Comparison of ENCODE assay signal across 1 cellular context in the genomic region with DNA sequence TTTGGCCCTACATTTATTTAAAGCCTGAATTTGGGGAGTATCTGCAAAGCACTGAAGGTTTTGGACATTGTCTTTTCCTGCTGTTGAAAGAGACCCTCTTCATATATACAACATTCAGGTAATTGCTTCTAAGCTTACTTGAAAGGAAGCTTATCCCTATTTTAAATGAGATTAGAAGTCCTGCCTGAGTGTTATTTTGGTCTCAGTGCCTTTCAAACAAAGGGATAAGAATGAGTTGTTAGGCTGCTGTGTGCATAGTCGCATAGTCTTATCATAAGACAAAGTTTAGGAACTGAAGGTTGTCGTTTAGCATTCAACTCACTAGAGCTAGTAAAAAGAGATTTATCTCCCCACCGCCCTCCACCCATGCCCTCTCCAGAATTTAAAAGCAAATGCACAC.
TF ChIP-seq lines count a peak whose summit lies in the region.

No MANE protein-coding gene starts in this region.

TF ChIP-seq in SK-N-SH, 30 proteins besides CTCF, POLR2A, EP300 and RAD21:
- no peak for TF ChIP-seq POLR2AphosphoS5 (IDR thresholded peaks at IDR 0.05; ENCODE audit: low read depth, low read length)
- TF ChIP-seq EZH2phosphoT487 (IDR thresholded peaks at IDR 0.05; ENCODE audit: borderline replicate concordance, low read depth) = no peak
- no peak for TF ChIP-seq RXRA (IDR thresholded peaks at IDR 0.05; ENCODE audit: borderline replicate concordance, low read depth)
- no peak for TF ChIP-seq NFIC (IDR thresholded peaks at IDR 0.05; ENCODE audit: borderline replicate concordance)
- TF ChIP-seq GABPA (IDR thresholded peaks at IDR 0.05; ENCODE audit: low read depth) = no peak
- TF ChIP-seq GATA2 (CRISPR knock-in tag; IDR thresholded peaks at IDR 0.05) = no peak
- no peak for TF ChIP-seq YY1 (IDR thresholded peaks at IDR 0.05; ENCODE audit: low read depth)
- no peak for TF ChIP-seq JUND (IDR thresholded peaks at IDR 0.05)
